In genomic region chr3:195258449-195259145, GRCh38 we compare ENCODE assay signal across 8 cellular contexts.
DNase-seq lines count a peak whose midpoint lies in the region.

No MANE protein-coding gene starts in this region.

- H3K27me3 ChIP-seq in BLaER1 (no peaks in the 10 kb centered on the region), mucosa of stomach (ENCODE audit: control insufficient read depth, insufficient read depth, low read length) (no peaks in the 10 kb centered on the region)

- peaks cover 93% of the 10 kb centered on the region for H4K20me1 ChIP-seq in BLaER1

- H3K9me3 ChIP-seq in BLaER1: no peaks in the 10 kb centered on the region
- H3K9me3 ChIP-seq in KOPT-K1 (ENCODE audit: insufficient read depth, low read length, poor library complexity, severe bottlenecking): no peaks in the 10 kb centered on the region
- H3K9me3 ChIP-seq in mucosa of stomach (ENCODE audit: control insufficient read depth, low read length): no peaks in the 10 kb centered on the region

- H3K4me3 ChIP-seq in BLaER1: peak overlapping the region; percentile 76
- no peak overlapping the region for H3K4me3 ChIP-seq in mucosa of stomach (ENCODE audit: low read length)

- H3K9ac ChIP-seq in BLaER1 (peak overlapping the region; percentile 71), mucosa of stomach (ENCODE audit: low read length) (peak overlapping the region; percentile 74)

- H3K4me2 ChIP-seq in BLaER1: peak overlapping the region; percentile 100

- H3K36me3 ChIP-seq in BLaER1 (no peaks in the 10 kb centered on the region), KOPT-K1 (ENCODE audit: insufficient read depth, low read length) (peaks cover 13% of the 10 kb centered on the region; the same call in 1 of the 2 replicates), mucosa of stomach (ENCODE audit: control insufficient read depth, insufficient read depth, low read length) (no peaks in the 10 kb centered on the region)

- DNase-seq in astrocyte of the hippocampus (ENCODE audit: low read depth, low spot score) (peak; percentile 26), amniotic stem cell (lab: John Stamatoyannopoulos, UW) (no peak), NCI-H2196 treated with DMSO at 0.1 percent for 48 hours (lab: John Stamatoyannopoulos, UW; ENCODE audit: unreplicated experiment) (no peak), GF-D8 (lab: John Stamatoyannopoulos, UW) (no peak), AG08396 (ENCODE audit: low spot score) (no peak)

- H3K4me1 ChIP-seq in BLaER1 (peaks cover 61% of the 10 kb centered on the region), mucosa of stomach (ENCODE audit: control insufficient read depth, insufficient read depth, low read length) (peaks cover 16% of the 10 kb centered on the region)

- H3K27ac ChIP-seq in BLaER1 (peak overlapping the region; percentile 91; the same call in 1 of the 2 replicates), KOPT-K1 (ENCODE audit: low read depth, low read length, poor library complexity, severe bottlenecking) (peak overlapping the region; percentile 65)
